Comparison of ENCODE assay signal across 1 cellular context in genomic region chr11:46617451-46618314, GRCh38.
TF ChIP-seq lines count a peak whose summit lies in the region.

Gene ATG13, plus strand, starts transcription at chr11:46617553. Its CDS starts 26,739 bp downstream, at chr11:46644292.

TF ChIP-seq in HepG2, 621 proteins besides CTCF, POLR2A, EP300 and RAD21 (continued from another document and continues in another):
- TF ChIP-seq TBX2 (CRISPR knock-in tag; IDR thresholded peaks at IDR 0.05; ENCODE audit: borderline replicate concordance), result peak; percentile 75
- TF ChIP-seq RBFOX2 (IDR thresholded peaks at IDR 0.05; ENCODE audit: low read depth, low read length), result peak; percentile 77
- peak; percentile 3; the same call in 1 of the 2 replicates for TF ChIP-seq ZNF7 (CRISPR knock-in tag; IDR thresholded peaks at IDR 0.05)
- no peak for TF ChIP-seq TCF7 (IDR thresholded peaks at IDR 0.05; ENCODE audit: low read depth)
- TF ChIP-seq, protein P1, sequence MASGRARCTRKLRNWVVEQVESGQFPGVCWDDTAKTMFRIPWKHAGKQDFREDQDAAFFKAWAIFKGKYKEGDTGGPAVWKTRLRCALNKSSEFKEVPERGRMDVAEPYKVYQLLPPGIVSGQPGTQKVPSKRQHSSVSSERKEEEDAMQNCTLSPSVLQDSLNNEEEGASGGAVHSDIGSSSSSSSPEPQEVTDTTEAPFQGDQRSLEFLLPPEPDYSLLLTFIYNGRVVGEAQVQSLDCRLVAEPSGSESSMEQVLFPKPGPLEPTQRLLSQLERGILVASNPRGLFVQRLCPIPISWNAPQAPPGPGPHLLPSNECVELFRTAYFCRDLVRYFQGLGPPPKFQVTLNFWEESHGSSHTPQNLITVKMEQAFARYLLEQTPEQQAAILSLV (CRISPR knock-in tag; IDR thresholded peaks at IDR 0.05; ENCODE audit: borderline replicate concordance), result 0 out of 2 replicates have a peak, but pooled peaks have one; percentile 10
- 0 out of 2 replicates have a peak, but pooled peaks have one; percentile 1 for TF ChIP-seq SMC3 (IDR thresholded peaks at IDR 0.05; ENCODE audit: low read length)
- 0 out of 2 replicates have a peak, but pooled peaks have one; percentile 6 for TF ChIP-seq ATF7-NPFF (CRISPR knock-in tag; IDR thresholded peaks at IDR 0.05; ENCODE audit: low read depth)
- peak; percentile 68 for TF ChIP-seq ZNF501 (CRISPR knock-in tag; IDR thresholded peaks at IDR 0.05)
- 0 out of 2 replicates have a peak, but pooled peaks have one; percentile 41 for TF ChIP-seq PITX1 (CRISPR knock-in tag; IDR thresholded peaks at IDR 0.05)
- TF ChIP-seq ZNF234 (CRISPR knock-in tag; conservative IDR thresholded peaks at IDR 0.05), result 0 out of 2 replicates have a peak, but pooled peaks have one; percentile 9
- no peak for TF ChIP-seq GPBP1L1 (CRISPR knock-in tag; IDR thresholded peaks at IDR 0.05)
- no peak for TF ChIP-seq ZNF782 (CRISPR knock-in tag; IDR thresholded peaks at IDR 0.05; ENCODE audit: borderline replicate concordance)
- TF ChIP-seq MIXL1 (CRISPR knock-in tag; IDR thresholded peaks at IDR 0.05), result no peak
- TF ChIP-seq SOX13 (IDR thresholded peaks at IDR 0.05), result no peak
- TF ChIP-seq SOX13 (CRISPR knock-in tag; conservative IDR thresholded peaks at IDR 0.05 in 1 of 2, IDR thresholded peaks at IDR 0.05 in 1 of 2), result no peak
- no peak; the same call in 1 of the 2 replicates for TF ChIP-seq THRA (CRISPR knock-in tag; IDR thresholded peaks at IDR 0.05; ENCODE audit: borderline replicate concordance)
- TF ChIP-seq, protein P2, sequence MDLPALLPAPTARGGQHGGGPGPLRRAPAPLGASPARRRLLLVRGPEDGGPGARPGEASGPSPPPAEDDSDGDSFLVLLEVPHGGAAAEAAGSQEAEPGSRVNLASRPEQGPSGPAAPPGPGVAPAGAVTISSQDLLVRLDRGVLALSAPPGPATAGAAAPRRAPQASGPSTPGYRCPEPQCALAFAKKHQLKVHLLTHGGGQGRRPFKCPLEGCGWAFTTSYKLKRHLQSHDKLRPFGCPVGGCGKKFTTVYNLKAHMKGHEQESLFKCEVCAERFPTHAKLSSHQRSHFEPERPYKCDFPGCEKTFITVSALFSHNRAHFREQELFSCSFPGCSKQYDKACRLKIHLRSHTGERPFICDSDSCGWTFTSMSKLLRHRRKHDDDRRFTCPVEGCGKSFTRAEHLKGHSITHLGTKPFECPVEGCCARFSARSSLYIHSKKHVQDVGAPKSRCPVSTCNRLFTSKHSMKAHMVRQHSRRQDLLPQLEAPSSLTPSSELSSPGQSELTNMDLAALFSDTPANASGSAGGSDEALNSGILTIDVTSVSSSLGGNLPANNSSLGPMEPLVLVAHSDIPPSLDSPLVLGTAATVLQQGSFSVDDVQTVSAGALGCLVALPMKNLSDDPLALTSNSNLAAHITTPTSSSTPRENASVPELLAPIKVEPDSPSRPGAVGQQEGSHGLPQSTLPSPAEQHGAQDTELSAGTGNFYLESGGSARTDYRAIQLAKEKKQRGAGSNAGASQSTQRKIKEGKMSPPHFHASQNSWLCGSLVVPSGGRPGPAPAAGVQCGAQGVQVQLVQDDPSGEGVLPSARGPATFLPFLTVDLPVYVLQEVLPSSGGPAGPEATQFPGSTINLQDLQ (CRISPR knock-in tag; IDR thresholded peaks at IDR 0.05), result peak; percentile 60; the same call in 1 of the 2 replicates
- TF ChIP-seq RXRB (CRISPR knock-in tag; IDR thresholded peaks at IDR 0.05; ENCODE audit: borderline replicate concordance), result no peak
- no peak for TF ChIP-seq ZNF34 (CRISPR knock-in tag; IDR thresholded peaks at IDR 0.05; ENCODE audit: borderline replicate concordance)
- TF ChIP-seq TRIM22 (IDR thresholded peaks at IDR 0.05), result no peak
- TF ChIP-seq ZNF12 (CRISPR knock-in tag; IDR thresholded peaks at IDR 0.05), result peak; percentile 16; the same call in 1 of the 2 replicates
- TF ChIP-seq HNF4G (IDR thresholded peaks at IDR 0.05; ENCODE audit: borderline replicate concordance, low read depth, low read length), result no peak
- TF ChIP-seq HNF4G (CRISPR knock-in tag; IDR thresholded peaks at IDR 0.05; ENCODE audit: borderline replicate concordance, low read depth), result no peak
- no peak for TF ChIP-seq ZSCAN20 (CRISPR knock-in tag; IDR thresholded peaks at IDR 0.05; ENCODE audit: borderline replicate concordance)
- peak; percentile 78; the same call in 1 of the 2 replicates for TF ChIP-seq ZNF558 (CRISPR knock-in tag; IDR thresholded peaks at IDR 0.05; ENCODE audit: borderline replicate concordance)
- TF ChIP-seq GATA4 (IDR thresholded peaks at IDR 0.05; ENCODE audit: borderline replicate concordance, low read depth), result 0 out of 2 replicates have a peak, but pooled peaks have one; percentile 6
- no peak for TF ChIP-seq KLF11 (CRISPR knock-in tag; IDR thresholded peaks at IDR 0.05)
- no peak; the same call in 1 of the 2 replicates for TF ChIP-seq NFYC (CRISPR knock-in tag; IDR thresholded peaks at IDR 0.05)
- peak; percentile 52 for TF ChIP-seq AGO2 (optimal IDR thresholded peaks at IDR 0.05; ENCODE audit: low read depth, low read length)
- TF ChIP-seq ZNF724P (CRISPR knock-in tag; IDR thresholded peaks at IDR 0.05; ENCODE audit: borderline replicate concordance), result no peak
- 0 out of 2 replicates have a peak, but pooled peaks have one; percentile 11 for TF ChIP-seq ETV6 (CRISPR knock-in tag; conservative IDR thresholded peaks at IDR 0.05)
- TF ChIP-seq SMYD3 (CRISPR knock-in tag; IDR thresholded peaks at IDR 0.05), result no peak
- TF ChIP-seq, protein P3, sequence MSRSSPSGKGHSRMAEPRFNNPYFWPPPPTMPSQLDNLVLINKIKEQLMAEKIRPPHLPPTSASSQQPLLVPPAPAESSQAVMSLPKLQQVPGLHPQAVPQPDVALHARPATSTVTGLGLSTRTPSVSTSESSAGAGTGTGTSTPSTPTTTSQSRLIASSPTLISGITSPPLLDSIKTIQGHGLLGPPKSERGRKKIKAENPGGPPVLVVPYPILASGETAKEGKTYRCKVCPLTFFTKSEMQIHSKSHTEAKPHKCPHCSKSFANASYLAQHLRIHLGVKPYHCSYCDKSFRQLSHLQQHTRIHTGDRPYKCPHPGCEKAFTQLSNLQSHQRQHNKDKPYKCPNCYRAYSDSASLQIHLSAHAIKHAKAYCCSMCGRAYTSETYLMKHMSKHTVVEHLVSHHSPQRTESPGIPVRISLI (CRISPR knock-in tag; IDR thresholded peaks at IDR 0.05; ENCODE audit: borderline replicate concordance), result no peak
- TF ChIP-seq HNF4A (CRISPR knock-in tag; IDR thresholded peaks at IDR 0.05), result no peak
- TF ChIP-seq ARID5B (CRISPR knock-in tag; IDR thresholded peaks at IDR 0.05), result no peak
- no peak for TF ChIP-seq KLF13 (CRISPR knock-in tag; IDR thresholded peaks at IDR 0.05)
- 0 out of 2 replicates have a peak, but pooled peaks have one; percentile 43 for TF ChIP-seq ZNF564 (CRISPR knock-in tag; IDR thresholded peaks at IDR 0.05)
- TF ChIP-seq POLR2G (IDR thresholded peaks at IDR 0.05; ENCODE audit: low read depth, low read length), result peak; percentile 45; the same call in 1 of the 2 replicates
- no peak; the same call in 1 of the 2 replicates for TF ChIP-seq FOSL2 (CRISPR knock-in tag; IDR thresholded peaks at IDR 0.05)
- no peak for TF ChIP-seq ZNF460 (CRISPR knock-in tag; IDR thresholded peaks at IDR 0.05; ENCODE audit: borderline replicate concordance)
- TF ChIP-seq SOX6 (IDR thresholded peaks at IDR 0.05), result no peak
- TF ChIP-seq SOX6 (CRISPR knock-in tag; IDR thresholded peaks at IDR 0.05), result no peak
- TF ChIP-seq JUN (CRISPR knock-in tag; IDR thresholded peaks at IDR 0.05), result no peak
- peak; percentile 75 for TF ChIP-seq GFI1 (CRISPR knock-in tag; IDR thresholded peaks at IDR 0.05; ENCODE audit: borderline replicate concordance)
- TF ChIP-seq ZMYM4 (CRISPR knock-in tag; IDR thresholded peaks at IDR 0.05), result no peak
- TF ChIP-seq MAFF (IDR thresholded peaks at IDR 0.05; ENCODE audit: low read depth, low read length), result no peak
- TF ChIP-seq, protein P4, sequence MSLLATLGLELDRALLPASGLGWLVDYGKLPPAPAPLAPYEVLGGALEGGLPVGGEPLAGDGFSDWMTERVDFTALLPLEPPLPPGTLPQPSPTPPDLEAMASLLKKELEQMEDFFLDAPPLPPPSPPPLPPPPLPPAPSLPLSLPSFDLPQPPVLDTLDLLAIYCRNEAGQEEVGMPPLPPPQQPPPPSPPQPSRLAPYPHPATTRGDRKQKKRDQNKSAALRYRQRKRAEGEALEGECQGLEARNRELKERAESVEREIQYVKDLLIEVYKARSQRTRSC (CRISPR knock-in tag; IDR thresholded peaks at IDR 0.05; ENCODE audit: low read depth), result no peak
- TF ChIP-seq LRRFIP1 (CRISPR knock-in tag; conservative IDR thresholded peaks at IDR 0.05), result no peak
- TF ChIP-seq ZFAT (CRISPR knock-in tag; conservative IDR thresholded peaks at IDR 0.05), result peak; percentile 99
- TF ChIP-seq ZNF614 (CRISPR knock-in tag; IDR thresholded peaks at IDR 0.05; ENCODE audit: borderline replicate concordance), result no peak
- no peak for TF ChIP-seq THYN1 (CRISPR knock-in tag; IDR thresholded peaks at IDR 0.05; ENCODE audit: borderline replicate concordance, low read depth)
- peak; percentile 58; the same call in 1 of the 2 replicates for TF ChIP-seq KDM2A (CRISPR knock-in tag; IDR thresholded peaks at IDR 0.05; ENCODE audit: borderline replicate concordance, low read depth)
- no peak for TF ChIP-seq EZH2 (conservative IDR thresholded peaks at IDR 0.05; ENCODE audit: low read depth, low read length)
